ENCODE assay signal across 25 cellular contexts in the genomic region with DNA sequence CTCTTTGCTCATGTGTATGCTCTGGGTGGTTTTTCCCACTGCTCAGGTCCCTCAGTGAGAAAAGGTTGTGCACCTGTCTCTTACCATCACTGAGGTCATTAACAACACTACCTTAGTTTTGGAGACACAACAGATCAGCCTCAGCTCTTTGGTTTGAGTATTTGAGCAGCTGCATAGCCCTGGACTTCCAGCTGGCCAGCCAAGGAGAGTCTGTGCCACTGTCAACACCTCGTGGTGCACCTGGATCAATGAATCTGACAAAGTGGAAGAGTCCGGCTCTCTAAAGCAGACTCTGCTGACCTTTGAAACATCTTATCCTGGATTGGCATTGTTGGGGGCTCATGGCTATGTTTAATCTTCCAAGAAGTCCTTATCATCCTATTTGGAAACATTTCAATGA. TPM values are rescaled to one million over a fixed set of nuclear protein-coding genes. Genes with fewer than 3 reads are reported as not detected.
"Had no signal": no experiment of that assay in that cellular context is flagged by ENCODE, and none has a peak within 500 bp of the region (broad histone marks: within the 10 kb centered on the region; RNA-seq: fewer than 3 reads in every experiment).

No MANE protein-coding gene starts in this region.

- ATAC-seq: activated CD4-positive, alpha-beta T cell treated with anti-CD3 and anti-CD28 coated beads for 36 hours; activated CD8-positive, alpha-beta memory T cell treated with anti-CD3 and anti-CD28 coated beads, Interleukin-2, amount 10 ng/mL, durations not matched to agents 7 days and 5 days; activated CD8-positive, alpha-beta T cell treated with anti-CD3 and anti-CD28 coated beads, Interleukin-2, amount 10 ng/mL, durations not matched to agents 7 days and 5 days; activated naive CD4-positive, alpha-beta T cell treated with anti-CD3 and anti-CD28 coated beads, Interleukin-2, amount 50 U/mL, for 72 hours; foreskin keratinocyte; heart left ventricle; naive thymus-derived CD8-positive, alpha-beta T cell; stimulated activated memory B cell treated with anti-CD40 and anti-IgM and Interleukin-4, amounts not matched to agents 10 μg/mL and 1 μg/mL and 100 μg/mL, for 72 hours; stimulated activated naive CD8-positive, alpha-beta T cell treated with anti-CD3 and anti-CD28 coated beads, Interleukin-15, amount 100 ng/mL, for 72 hours had no signal

- H3K9me3 ChIP-seq: right atrium auricular region, thyroid gland had no signal

- DNase-seq: activated CD4-positive, alpha-beta T cell treated with anti-CD3 and anti-CD28 coated beads for 36 hours; activated CD4-positive, CD25-positive, alpha-beta regulatory T cell; activated CD8-positive, alpha-beta memory T cell treated with anti-CD3 and anti-CD28 coated beads, Interleukin-2, amount 10 ng/mL, durations not matched to agents 7 days and 5 days; activated CD8-positive, alpha-beta T cell treated with anti-CD3 and anti-CD28 coated beads, Interleukin-2, amount 10 ng/mL, durations not matched to agents 7 days and 5 days; activated T-cell treated with anti-CD3 and anti-CD28 coated beads, Interleukin-2, amount 50 U/mL, for 48 hours; dermis blood vessel endothelial cell; effector CD4-positive, alpha-beta T cell; foreskin keratinocyte; heart left ventricle; naive thymus-derived CD8-positive, alpha-beta T cell; occipital lobe; stimulated activated CD4-positive, alpha-beta T cell treated with anti-CD3 and anti-CD28 coated beads, Interleukin-1b, Interleukin-23, amount 100 ng/mL, for 48 hours; stimulated activated CD4-positive, alpha-beta T cell treated with anti-CD3 and anti-CD28 coated beads, Interleukin-4, amount 100 ng/mL, for 4 hours; stimulated activated CD8-positive, alpha-beta memory T cell treated with anti-CD3 and anti-CD28 coated beads, Interleukin-4, amount 100 ng/mL, for 48 hours; stimulated activated naive CD8-positive, alpha-beta T cell treated with anti-CD3 and anti-CD28 coated beads, Interleukin-15, amount 100 ng/mL, for 72 hours; substantia nigra; thyroid gland; upper lobe of left lung had no signal

- H3K27ac ChIP-seq: esophagus muscularis mucosa, foreskin keratinocyte, heart left ventricle, right atrium auricular region, thyroid gland, upper lobe of left lung had no signal

- H3K36me3 ChIP-seq: esophagus muscularis mucosa, heart left ventricle, right atrium auricular region, thyroid gland, upper lobe of left lung had no signal

- H3K4me1 ChIP-seq: heart left ventricle, right atrium auricular region, thyroid gland, upper lobe of left lung had no signal

- H3K27me3 ChIP-seq: foreskin keratinocyte, right atrium auricular region, thyroid gland had no signal

- H3K4me3 ChIP-seq: esophagus muscularis mucosa, heart left ventricle, right atrium auricular region, smooth muscle cell, thyroid gland, upper lobe of left lung had no signal

RNA-seq across cellular contexts. Expression of a gene that starts 50.8 kb away (rescaled TPM):
- total RNA-seq: dermis blood vessel endothelial cell; esophagus muscularis mucosa; kidney epithelial cell; naive thymus-derived CD8-positive, alpha-beta T cell; pulmonary artery endothelial cell; smooth muscle cell had no signal
- polyA plus RNA-seq: heart left ventricle; naive thymus-derived CD8-positive, alpha-beta T cell had no signal
